19 cellular contexts compared by ENCODE assay signal in genomic region chr1:2115008-2115921, GRCh38.
DNase-seq lines count a peak whose midpoint lies in the region; ATAC-seq and TF ChIP-seq lines count a peak whose summit lies in the region.
"Had no signal": no experiment of that assay in that cellular context is flagged by ENCODE, and none has a peak within 500 bp of the region (broad histone marks: within the 10 kb centered on the region; RNA-seq: fewer than 3 reads in every experiment).

No MANE protein-coding gene starts in this region.

- H3K9ac ChIP-seq in H9 (ENCODE audit: extremely low read depth, insufficient read length, low read length) (no peak overlapping the region), neural cell (ENCODE audit: low read length) (no peak overlapping the region)

- no peak overlapping the region for H2AFZ ChIP-seq in H9 (ENCODE audit: low read length)
- no peak overlapping the region for H2AFZ ChIP-seq in neural cell (ENCODE audit: low read depth, low read length)

- no peak overlapping the region for H4K8ac ChIP-seq in H9 (replicated peaks; ENCODE audit: insufficient read length, low read depth, low read length)

- no peak overlapping the region for H3T11ph ChIP-seq in H9 (ENCODE audit: low read length)

- no peaks in the 10 kb centered on the region for H3K9me3 ChIP-seq in CD8-positive, alpha-beta T cell (ENCODE audit: low read length)
- no peaks in the 10 kb centered on the region for H3K9me3 ChIP-seq in H9 (ENCODE audit: control insufficient read depth, low read depth, low read length)
- no peaks in the 10 kb centered on the region for H3K9me3 ChIP-seq in neural cell (ENCODE audit: low read length)
- H3K9me3 ChIP-seq: pancreas had no signal

- H3K4me2 ChIP-seq in H9 (ENCODE audit: insufficient read depth, insufficient read length, low read length) = peak overlapping the region; percentile 40
- no peak overlapping the region for H3K4me2 ChIP-seq in neural cell (ENCODE audit: low read length)

- no peaks in the 10 kb centered on the region for H3K4me1 ChIP-seq in CD8-positive, alpha-beta T cell (ENCODE audit: insufficient read depth, low read length)
- H3K4me1 ChIP-seq in H9 (ENCODE audit: insufficient read depth, low read length) = no peaks in the 10 kb centered on the region; the same call in 1 of the 2 replicates
- H3K4me1 ChIP-seq: pancreas had no signal

- H3K4me1 Mint-ChIP-seq in CD8-positive, alpha-beta T cell (ENCODE audit: low read depth) = peaks cover 6% of the 10 kb centered on the region
- H3K4me1 Mint-ChIP-seq in H9 (peaks cover 29 to 30% of the 10 kb centered on the region in 2 experiments), chondrocyte (ENCODE audit: low read depth) (peaks cover 5% of the 10 kb centered on the region)

- H3K27ac ChIP-seq in CD8-positive, alpha-beta T cell (ENCODE audit: low read depth, low read length) = no peak overlapping the region
- H3K27ac ChIP-seq in H9 (ENCODE audit: insufficient read length, low read depth, low read length) (no peak overlapping the region), neural cell (ENCODE audit: low read length) (no peak overlapping the region)
- H3K27ac ChIP-seq: pancreas had no signal

- WGBS in H9 (ENCODE audit: extremely low coverage, insufficient read length, low lambda C conversion rate) = no CpG with 5 or more reads among the region's 45 CpGs

- no peak for TF ChIP-seq RAD21 in neural cell (conservative IDR thresholded peaks at IDR 0.05)

- no peak for TF ChIP-seq CTCF in CD8-positive, alpha-beta T cell (IDR thresholded peaks at IDR 0.05)
- no peak for TF ChIP-seq CTCF in H9 (conservative IDR thresholded peaks at IDR 0.05)
- TF ChIP-seq CTCF in chondrocyte (IDR thresholded peaks at IDR 0.05) = no peak
- TF ChIP-seq CTCF in neural cell (IDR thresholded peaks at IDR 0.05; ENCODE audit: poor library complexity, severe bottlenecking) = no peak

- no peaks in the 10 kb centered on the region for H3F3A ChIP-seq in neural cell (ENCODE audit: insufficient read depth, low read length, poor library complexity, severe bottlenecking)

- no peak for TF ChIP-seq EP300 in neural cell (conservative IDR thresholded peaks at IDR 0.05; ENCODE audit: poor library complexity, severe bottlenecking)

- H3K9me3 Mint-ChIP-seq in CD8-positive, alpha-beta T cell = no peaks in the 10 kb centered on the region
- H3K9me3 Mint-ChIP-seq in H9 (peaks cover 6 to 16% of the 10 kb centered on the region in 2 experiments), chondrocyte (ENCODE audit: low read depth) (peaks cover 12% of the 10 kb centered on the region)
- H3K9me3 Mint-ChIP-seq: central memory CD8-positive, alpha-beta T cell had no signal

- no peaks in the 10 kb centered on the region for H3K79me1 ChIP-seq in H9 (ENCODE audit: insufficient read depth, low read depth, low read length, poor library complexity, severe bottlenecking)

- no peaks in the 10 kb centered on the region for H3K27me3 ChIP-seq in CD8-positive, alpha-beta T cell (ENCODE audit: insufficient read depth, low read length)
- H3K27me3 ChIP-seq in H9 (ENCODE audit: insufficient read depth, low read length) (no peaks in the 10 kb centered on the region), neural cell (ENCODE audit: insufficient read depth, low read depth, low read length) (no peaks in the 10 kb centered on the region)
- H3K27me3 ChIP-seq: pancreas had no signal

- no peak overlapping the region for H3K23ac ChIP-seq in H9 (ENCODE audit: insufficient read length, low read depth, low read length)

- H3K27ac Mint-ChIP-seq in CD8-positive, alpha-beta T cell = no peak overlapping the region
- H3K27ac Mint-ChIP-seq in H9 (peak overlapping the region; percentile 48 to 93 (median 82); a peak in 2 of 7 replicates), chondrocyte (ENCODE audit: unreplicated experiment) (no peak overlapping the region)
- H3K27ac Mint-ChIP-seq: activated naive CD8-positive, alpha-beta T cell; stimulated activated naive CD8-positive, alpha-beta T cell treated with anti-CD3 and anti-CD28 coated beads, Interleukin-15, Interleukin-2, amounts not matched to agents 100 ng/mL and 50 ng/mL, for 24 hours had no signal

- H3K23me2 ChIP-seq in H9 (ENCODE audit: insufficient read length, low read depth, low read length, poor library complexity, severe bottlenecking) = peaks cover 3% of the 10 kb centered on the region

- ATAC-seq in CD8-positive, alpha-beta T cell = peak; percentile 63
- ATAC-seq in activated CD4-positive, CD25-positive, alpha-beta regulatory T cell treated with anti-CD3 and anti-CD28 coated beads, Interleukin-2, amount 50 U/mL, for 24 hours = no peak
- ATAC-seq: pancreas had no signal

- H3K9me2 ChIP-seq in neural cell (ENCODE audit: insufficient read depth, low read length) = no peaks in the 10 kb centered on the region

- no peak overlapping the region for H2BK15ac ChIP-seq in H9 (ENCODE audit: low read depth, low read length)

- peaks cover 7% of the 10 kb centered on the region for H3K36me3 Mint-ChIP-seq in CD8-positive, alpha-beta T cell
- peaks cover 11 to 31% (median 14%) of the 10 kb centered on the region in 3 experiments for H3K36me3 Mint-ChIP-seq in H9 (ENCODE audit: insufficient read depth in 1 of 3, low read depth in 3 of 3)
- peaks cover 2% of the 10 kb centered on the region for H3K36me3 Mint-ChIP-seq in chondrocyte (ENCODE audit: low read depth)

- no peak overlapping the region for H2BK12ac ChIP-seq in H9 (ENCODE audit: insufficient read length, low read depth, low read length)

- H3K56ac ChIP-seq in H9 (ENCODE audit: insufficient read length, low read depth, low read length) = no peak overlapping the region

- H3K4me3 Mint-ChIP-seq in CD8-positive, alpha-beta T cell = peak overlapping the region; percentile 15
- H3K4me3 Mint-ChIP-seq in H9 = peak overlapping the region; percentile 42 to 74; a peak in 4 of 5 replicates
- no peak overlapping the region for H3K4me3 Mint-ChIP-seq in chondrocyte (ENCODE audit: unreplicated experiment)
- H3K4me3 Mint-ChIP-seq: activated naive CD8-positive, alpha-beta T cell; central memory CD8-positive, alpha-beta T cell; stimulated activated naive CD8-positive, alpha-beta T cell treated with anti-CD3 and anti-CD28 coated beads, Interleukin-15, Interleukin-2, amounts not matched to agents 100 ng/mL and 50 ng/mL, for 24 hours had no signal

- no peaks in the 10 kb centered on the region for H3K79me2 ChIP-seq in H9 (ENCODE audit: insufficient read depth, low read length)
- H3K79me2 ChIP-seq in neural cell (replicated peaks; ENCODE audit: insufficient read depth, low read length) = no peaks in the 10 kb centered on the region

- H3K36me3 ChIP-seq in CD8-positive, alpha-beta T cell (ENCODE audit: insufficient read depth, low read length) = no peaks in the 10 kb centered on the region
- no peaks in the 10 kb centered on the region for H3K36me3 ChIP-seq in neural cell (ENCODE audit: insufficient read depth, low read length)
- H3K36me3 ChIP-seq: pancreas had no signal

- intact Hi-C loops in CD8-positive, alpha-beta T cell (cut with DNase I, micrococcal nuclease) = no loop called here

- CTCF ChIA-PET in CD8-positive, alpha-beta T cell (lab: Charles Lee) = interaction anchor here (0.6 to 2.7 kb wide), 7 partner anchors 11 to 266 kb away, joined by 3 to 14 read pairs (median 4); no protein-coding TSS in a partner anchor

- no peak overlapping the region for H4K91ac ChIP-seq in H9 (ENCODE audit: insufficient read length, low read depth, low read length)

- DNase-seq in CD8-positive, alpha-beta T cell = peak in 2 of 7 experiments; percentile 25 to 47
- no peak for DNase-seq in H9
- peak; percentile 85 for DNase-seq in chondrocyte (ENCODE audit: low spot score)
- DNase-seq in stimulated activated CD4-positive, alpha-beta T cell treated with anti-CD3 and anti-CD28 coated beads, Interleukin-2, amount 100 ng/mL, for 48 hours = no peak
- DNase-seq in midbrain (lab: John Stamatoyannopoulos, UW) = no peak
- DNase-seq: activated CD4-positive, alpha-beta T cell treated with anti-CD3 and anti-CD28 coated beads for 1 hour; activated CD8-positive, alpha-beta memory T cell treated with anti-CD3 and anti-CD28 coated beads, Interleukin-2, amount 50 U/mL, for 48 hours; Kasumi-1; NCI-H187 treated with DMSO at 0.1 percent for 48 hours; NCI-H524; RPMI8226; T-helper 2 cell had no signal

- H3K4ac ChIP-seq in H9 (ENCODE audit: low read depth, low read length) = no peak overlapping the region

- no peak overlapping the region for H4K5ac ChIP-seq in H9 (ENCODE audit: insufficient read length, low read depth, low read length)

- no peak overlapping the region for H3K4me3 ChIP-seq in CD8-positive, alpha-beta T cell (ENCODE audit: low read depth, low read length)
- peak overlapping the region; percentile 44 for H3K4me3 ChIP-seq in neural cell (ENCODE audit: low read length)
- H3K4me3 ChIP-seq: pancreas had no signal

- POLR2A ChIA-PET in CD8-positive, alpha-beta T cell (lab: Charles Lee) = interaction anchor here (0.6 to 0.7 kb wide), 2 partner anchors 81 to 441 kb away, joined by 3 read pairs; no protein-coding TSS in a partner anchor

- H3K18ac ChIP-seq in H9 (ENCODE audit: insufficient read length, low read depth, low read length) = no peak overlapping the region

- no peak overlapping the region for H2BK20ac ChIP-seq in H9 (ENCODE audit: low read depth, low read length, poor library complexity, severe bottlenecking)

- H3K14ac ChIP-seq in H9 (ENCODE audit: insufficient read depth, low read length) = no peak overlapping the region; the same call in 1 of the 2 replicates

- H4K20me1 ChIP-seq in H9 (ENCODE audit: control insufficient read depth, insufficient read depth, insufficient read length) (no peaks in the 10 kb centered on the region), neural cell (ENCODE audit: insufficient read depth) (no peaks in the 10 kb centered on the region)

- H3K27me3 Mint-ChIP-seq in CD8-positive, alpha-beta T cell (ENCODE audit: low read depth) = no peaks in the 10 kb centered on the region
- H3K27me3 Mint-ChIP-seq in H9 (ENCODE audit: low read depth) = no peaks in the 10 kb centered on the region; the same call in none of the 2 replicates
- peaks cover 20% of the 10 kb centered on the region for H3K27me3 Mint-ChIP-seq in chondrocyte (ENCODE audit: low read depth)
- H3K27me3 Mint-ChIP-seq: activated naive CD8-positive, alpha-beta T cell; CD4-positive, CD25-positive, alpha-beta regulatory T cell; central memory CD8-positive, alpha-beta T cell; stimulated activated naive CD8-positive, alpha-beta T cell treated with anti-CD3 and anti-CD28 coated beads, Interleukin-15, Interleukin-2, amounts not matched to agents 100 ng/mL and 50 ng/mL, for 24 hours had no signal

- H2BK5ac ChIP-seq in H9 (ENCODE audit: insufficient read length, low read length) = no peak overlapping the region

- no peak overlapping the region for H2AK5ac ChIP-seq in H9 (ENCODE audit: insufficient read length, low read length)

- H2BK120ac ChIP-seq in H9 (ENCODE audit: low read depth, low read length, poor library complexity, severe bottlenecking) = no peak overlapping the region

TF ChIP-seq in neural cell, 6 proteins besides CTCF, POLR2A, EP300 and RAD21 (continues in another document):
- TF ChIP-seq TAF1 (IDR thresholded peaks at IDR 0.05; ENCODE audit: low read depth) (no peak), SMC3 (conservative IDR thresholded peaks at IDR 0.05; ENCODE audit: poor library complexity) (no peak)

Comparison
In these comparisons a context has a peak if more than half of its experiments do, and no peak if none do; other contexts are left out.
1. H3K27ac Mint-ChIP-seq: peak in H9 (3 of 3); none in CD8-positive, alpha-beta T cell (single experiment) and chondrocyte (single experiment).